Comparison of ENCODE assay signal across 17 cellular contexts in genomic region chr1:60073605-60074278, GRCh38. TPM values are rescaled to one million over a fixed set of nuclear protein-coding genes. Genes with fewer than 3 reads are reported as not detected.
A peak's percentile ranks its signal among the peaks of the same experiment; 100 is the strongest.
DNase-seq lines count a peak whose midpoint lies in the region; ATAC-seq, FAIRE-seq and TF ChIP-seq lines count a peak whose summit lies in the region.
"Had no signal": no experiment of that assay in that cellular context is flagged by ENCODE, and none has a peak within 500 bp of the region (broad histone marks: within the 10 kb centered on the region; RNA-seq: fewer than 3 reads in every experiment).

Gene C1orf87 (minus strand): TSS chr1:60073770. CDS start chr1:60072643, 1,127 bp downstream.

- H3K4me3 ChIP-seq in breast epithelium = peak within 1 kb of the TSS in 2 of 3 donors; percentile 5 to 21
- H3K4me3 ChIP-seq in mammary epithelial cell (replicated peaks in 1 of 3; ENCODE audit: insufficient read depth in 1 of 3, low read depth in 2 of 3, low read length in 3 of 3) = no peak within 1 kb of the TSS
- no peak within 1 kb of the TSS for H3K4me3 ChIP-seq in spleen

- no peak within 1 kb of the TSS for H3K27ac Mint-ChIP-seq in chondrocyte (ENCODE audit: unreplicated experiment)
- H3K27ac Mint-ChIP-seq: activated T-helper 17 cell treated with anti-CD3 and anti-CD28 coated beads, Interleukin-2, amount 50 U/mL, for 72 hours; brain had no signal

- no TSS peak for BruUV-seq in mammary epithelial cell (replicated peaks; lab: Mats Ljungman, UMichigan)

- WGBS in mammary epithelial cell (ENCODE audit: low coverage, missing lambda C conversion rate) = 22% methylated on average over 20 of the region's 36 CpGs
- 21 to 47% (median 27%) methylated on average over 12 to 36 of the region's 36 CpGs for WGBS in spleen, 5 donors

- H3K4me1 ChIP-seq in breast epithelium = no peaks in the 10 kb centered on the region
- no peaks in the 10 kb centered on the region for H3K4me1 ChIP-seq in mammary epithelial cell (ENCODE audit: insufficient read depth, low read length)
- no peaks in the 10 kb centered on the region for H3K4me1 ChIP-seq in spleen

- no peak within 1 kb of the TSS for H2AFZ ChIP-seq in mammary epithelial cell (ENCODE audit: low read depth, low read length)

- TF ChIP-seq POLR2A in breast epithelium (IDR thresholded peaks at IDR 0.05) = no peak
- TF ChIP-seq POLR2A in spleen (IDR thresholded peaks at IDR 0.05) = no peak

- H3K4me1 Mint-ChIP-seq in chondrocyte (ENCODE audit: low read depth) = peaks cover 25% of the 10 kb centered on the region
- H3K4me1 Mint-ChIP-seq: activated T-helper 17 cell treated with anti-CD3 and anti-CD28 coated beads, Interleukin-2, amount 50 U/mL, for 72 hours had no signal

- no peak within 1 kb of the TSS for H3K9ac ChIP-seq in mammary epithelial cell (ENCODE audit: insufficient read depth, low read length)

- intact Hi-C loops in breast epithelium (cut with DNase I; ENCODE audit: low total_unique reads) = no loop called here
- intact Hi-C loops in mammary epithelial cell (cut with micrococcal nuclease) = no loop called here
- intact Hi-C loops in spleen (cut with DNase I; ENCODE audit: low total_unique reads) = no loop called here

- dilution Hi-C loops in mammary epithelial cell (cut with HindIII; ENCODE audit: low sequenced_read_pairs) = no loop called here

- peak within 1 kb of the TSS; percentile 7 for H3K4me3 Mint-ChIP-seq in chondrocyte (ENCODE audit: unreplicated experiment)
- H3K4me3 Mint-ChIP-seq: activated T-helper 17 cell treated with anti-CD3 and anti-CD28 coated beads, Interleukin-2, amount 50 U/mL, for 72 hours had no signal

- in situ Hi-C loops in mammary epithelial cell (cut with MboI; ENCODE audit: low sequenced_read_pairs in 2 of 2) = no loop called here

- H3K36me3 Mint-ChIP-seq in chondrocyte (ENCODE audit: low read depth) = no peaks in the 10 kb centered on the region
- H3K36me3 Mint-ChIP-seq: brain had no signal

- no peak within 1 kb of the TSS for H3K27ac ChIP-seq in breast epithelium
- H3K27ac ChIP-seq in mammary epithelial cell (ENCODE audit: insufficient read depth, low read depth, low read length) = no peak within 1 kb of the TSS
- no peak within 1 kb of the TSS for H3K27ac ChIP-seq in spleen
- H3K27ac ChIP-seq: esophagus squamous epithelium, neutrophil had no signal

- H3K4me2 ChIP-seq in mammary epithelial cell (ENCODE audit: insufficient read depth, low read depth, low read length) = no peak within 1 kb of the TSS

- DNase-seq in breast epithelium (ENCODE audit: low spot score in 2 of 2) (no peak), mammary epithelial cell (no peak), chondrocyte (ENCODE audit: low spot score) (no peak), iPS-NIHi7 (ENCODE audit: extremely low spot score) (peak; percentile 79), spleen (peak; percentile 65), NCI-H2107 treated with DMSO at 0.1 percent for 48 hours (lab: John Stamatoyannopoulos, UW; ENCODE audit: unreplicated experiment) (no peak), frontal cortex (ENCODE audit: low spot score in 2 of 2) (no peak)
- DNase-seq: Calu3, esophagus squamous epithelium, kidney glomerular epithelial cell, NCI-H2081 had no signal

- no peaks in the 10 kb centered on the region for H4K20me1 ChIP-seq in mammary epithelial cell (ENCODE audit: insufficient read depth, low read length)

- no peaks in the 10 kb centered on the region for H3K79me2 ChIP-seq in mammary epithelial cell (ENCODE audit: insufficient read depth, low read length)

- CTCF ChIA-PET in mammary epithelial cell (lab: Charles Lee; ENCODE audit: low non-redundant PET) = no interaction called here

- peaks cover 0 to 8% of the 10 kb centered on the region in 2 donors for H3K27me3 ChIP-seq in breast epithelium
- H3K27me3 ChIP-seq in mammary epithelial cell (ENCODE audit: insufficient read depth, low read length) = peaks cover 16% of the 10 kb centered on the region
- peaks cover 0 to 53% (median 15%) of the 10 kb centered on the region in 7 donors for H3K27me3 ChIP-seq in spleen (replicated peaks in 1 of 7)

- peaks cover 2% of the 10 kb centered on the region for H3K27me3 Mint-ChIP-seq in chondrocyte (ENCODE audit: low read depth)

- no peaks in the 10 kb centered on the region for H3K9me3 ChIP-seq in breast epithelium
- H3K9me3 ChIP-seq in mammary epithelial cell (replicated peaks; ENCODE audit: insufficient read depth, low read length) = no peaks in the 10 kb centered on the region
- H3K9me3 ChIP-seq in spleen = no peaks in the 10 kb centered on the region
- H3K9me3 ChIP-seq: esophagus squamous epithelium, neutrophil had no signal

- TF ChIP-seq CTCF in breast epithelium (IDR thresholded peaks at IDR 0.05) (no peak), mammary epithelial cell (conservative IDR thresholded peaks at IDR 0.05 in 1 of 2, IDR thresholded peaks at IDR 0.05 in 1 of 2; ENCODE audit: extremely low read depth in 1 of 2, insufficient read depth in 1 of 2, low read depth in 1 of 2, low read length in 2 of 2) (no peak), chondrocyte (IDR thresholded peaks at IDR 0.05) (no peak), spleen (IDR thresholded peaks at IDR 0.05 in 8 of 11, conservative IDR thresholded peaks at IDR 0.05 in 3 of 11) (no peak)

- ATAC-seq in GM21528 (IDR thresholded peaks at IDR 0.05; ENCODE audit: low FRiP score, unreplicated experiment) = no peak
- ATAC-seq: activated T-helper 17 cell treated with anti-CD3 and anti-CD28 coated beads, Interleukin-2, amount 50 U/mL, for 72 hours had no signal

- no peaks in the 10 kb centered on the region for H3K36me3 ChIP-seq in breast epithelium
- H3K36me3 ChIP-seq in mammary epithelial cell (ENCODE audit: insufficient read depth, low read length) = no peaks in the 10 kb centered on the region
- H3K36me3 ChIP-seq in spleen = no peaks in the 10 kb centered on the region
- H3K36me3 ChIP-seq: esophagus squamous epithelium, neutrophil had no signal

- no peak for FAIRE-seq in frontal cortex (lab: Jason Lieb, UNC)
- FAIRE-seq: urothelium cell line had no signal

- H3K9me3 Mint-ChIP-seq in chondrocyte (ENCODE audit: low read depth) = no peaks in the 10 kb centered on the region
- H3K9me3 Mint-ChIP-seq: activated T-helper 17 cell treated with anti-CD3 and anti-CD28 coated beads, Interleukin-2, amount 50 U/mL, for 72 hours had no signal

RNA-seq across cellular contexts. Expression of gene C1orf87, which starts in this region (rescaled TPM):
- total RNA-seq in breast epithelium (not detected), mammary epithelial cell (not detected), chondrocyte (0.21 to 0.65 TPM in 2 of 3 replicates, not detected in the other), spleen (not detected), frontal cortex (not detected)
- polyA plus RNA-seq in mammary epithelial cell (not detected), spleen (not detected)
- not detected for polyA minus RNA-seq in mammary epithelial cell
- total RNA-seq: activated T-helper 17 cell treated with anti-CD3 and anti-CD28 coated beads, Interleukin-2, amount 50 U/mL, for 72 hours; Calu3; esophagus squamous epithelium; LHCN-M2 had no signal

Comparison
In these comparisons a context has a peak if more than half of its experiments do, and no peak if none do; other contexts are left out.
1. H3K4me3 ChIP-seq: peak in breast epithelium (2 of 3); none in mammary epithelial cell (0 of 3) and spleen (0 of 8).
2. Peak in DNase-seq in spleen; RNA of the gene not detected or under 1 TPM.